9 cellular contexts compared by ENCODE assay signal in the genomic region with DNA sequence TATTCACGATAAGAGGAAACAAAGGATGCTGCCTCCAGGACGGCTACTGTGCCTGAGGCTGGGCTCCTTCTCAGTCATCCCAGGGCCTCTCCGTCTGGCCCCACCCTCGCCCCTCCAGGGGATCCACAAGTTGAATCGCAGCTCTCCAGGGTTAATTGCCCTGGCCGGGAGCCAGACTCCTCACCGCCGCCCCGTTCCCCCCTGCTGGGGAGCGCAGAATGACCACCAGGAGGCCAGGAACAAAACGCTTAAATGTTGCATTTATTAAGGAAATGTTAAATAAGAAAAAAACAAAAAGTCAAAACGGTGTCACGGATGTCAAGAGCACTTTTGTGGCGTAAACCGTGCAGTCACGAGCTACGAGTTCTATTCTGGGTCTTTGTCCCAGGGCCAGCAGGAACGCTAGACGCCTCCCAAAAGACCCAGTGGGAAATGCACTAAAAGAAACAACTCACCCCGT. TPM values are rescaled to one million over a fixed set of nuclear protein-coding genes. Genes with fewer than 3 reads are reported as not detected.
DNase-seq lines count a peak whose midpoint lies in the region; ATAC-seq and TF ChIP-seq lines count a peak whose summit lies in the region.
"Had no signal": no experiment of that assay in that cellular context is flagged by ENCODE, and none has a peak within 500 bp of the region (broad histone marks: within the 10 kb centered on the region; RNA-seq: fewer than 3 reads in every experiment).

No MANE protein-coding gene starts in this region.

- no peaks in the 10 kb centered on the region for H3K4me1 ChIP-seq in NT2/D1 (ENCODE audit: insufficient read depth, insufficient read length)
- peaks cover 2% of the 10 kb centered on the region for H3K4me1 ChIP-seq in iPS DF 6.9 (ENCODE audit: control insufficient read depth, insufficient read depth, low read length)
- H3K4me1 ChIP-seq in testis = peaks cover 8% of the 10 kb centered on the region

- no peak overlapping the region for H3K27ac Mint-ChIP-seq in activated CD4-positive, alpha-beta T cell treated with anti-CD3 and anti-CD28 coated beads for 36 hours
- H3K27ac Mint-ChIP-seq: CD4-positive, CD25-positive, alpha-beta regulatory T cell had no signal

- DNase-seq in activated CD4-positive, alpha-beta T cell treated with anti-CD3 and anti-CD28 coated beads for 36 hours = peak; percentile 5
- no peak for DNase-seq in activated CD4-positive, alpha-beta T cell treated with anti-CD3 and anti-CD28 coated beads, Interleukin-2, amount 50 U/mL, for 4 hours
- DNase-seq in NT2/D1 (ENCODE audit: low read depth, low spot score) (no peak), iPS DF 6.9 (ENCODE audit: low read depth, low spot score) (no peak), testis (no peak), superior temporal gyrus (ENCODE audit: extremely low spot score) (no peak)
- DNase-seq in stimulated activated CD4-positive, alpha-beta T cell treated with anti-CD3 and anti-CD28 coated beads, Interleukin-4, amount 100 ng/mL, for 1 hour = no peak
- DNase-seq: CD4-positive, CD25-positive, alpha-beta regulatory T cell had no signal

- no peaks in the 10 kb centered on the region for H3K36me3 ChIP-seq in NT2/D1 (ENCODE audit: insufficient read depth, insufficient read length, low read length)
- H3K36me3 ChIP-seq in iPS DF 6.9 (ENCODE audit: control insufficient read depth, insufficient read depth, low read length) = no peaks in the 10 kb centered on the region
- H3K36me3 ChIP-seq in testis (ENCODE audit: low read depth, missing control alignments) = no peaks in the 10 kb centered on the region

- H3K9me3 ChIP-seq in NT2/D1 (ENCODE audit: insufficient read depth, low read length) = no peaks in the 10 kb centered on the region
- no peaks in the 10 kb centered on the region for H3K9me3 ChIP-seq in iPS DF 6.9 (ENCODE audit: control insufficient read depth, insufficient read depth, low read length)
- no peaks in the 10 kb centered on the region for H3K9me3 ChIP-seq in testis

- H3K27ac ChIP-seq in iPS DF 6.9 (ENCODE audit: low read length) = no peak overlapping the region
- H3K27ac ChIP-seq in testis = no peak overlapping the region

- POLR2A ChIA-PET in activated CD4-positive, alpha-beta T cell treated with anti-CD3 and anti-CD28 coated beads for 36 hours (lab: Charles Lee) = interaction anchor here (0.6 kb wide), 1 partner anchor 652 kb away, joined by 3 read pairs; no protein-coding TSS in a partner anchor

- H3K27me3 ChIP-seq in NT2/D1 (ENCODE audit: insufficient read depth, insufficient read length) (no peaks in the 10 kb centered on the region), iPS DF 6.9 (ENCODE audit: control insufficient read depth, insufficient read depth, low read length) (no peaks in the 10 kb centered on the region), testis (peaks cover 4% of the 10 kb centered on the region)

- H3K4me3 ChIP-seq in NT2/D1 (ENCODE audit: insufficient read length, low read depth) = peak overlapping the region; percentile 90
- peak overlapping the region; percentile 65; the same call in 1 of the 2 replicates for H3K4me3 ChIP-seq in iPS DF 6.9 (ENCODE audit: low read length)
- peak overlapping the region; percentile 56 to 58 for H3K4me3 ChIP-seq in testis

- TF ChIP-seq POLR2A in testis (IDR thresholded peaks at IDR 0.05) = no peak

- no peak overlapping the region for H3K4me3 Mint-ChIP-seq in activated CD4-positive, alpha-beta T cell treated with anti-CD3 and anti-CD28 coated beads for 36 hours

- intact Hi-C loops in activated CD4-positive, alpha-beta T cell treated with anti-CD3 and anti-CD28 coated beads for 36 hours (cut with DNase I, micrococcal nuclease) = loop anchor here in 1 of 2 experiments (5.0 kb wide), 3 partner anchors 615 to 1440 kb away; no protein-coding TSS in a partner anchor
- intact Hi-C loops in testis (cut with DNase I; ENCODE audit: low total_unique reads) = no loop called here

- WGBS in iPS DF 6.9 (ENCODE audit: insufficient coverage, insufficient read length) = no CpG with 5 or more reads among the region's 20 CpGs
- 1% methylated on average over 18 to 19 of the region's 20 CpGs for WGBS in testis, 2 donors

- H3K4me1 Mint-ChIP-seq in activated CD4-positive, alpha-beta T cell treated with anti-CD3 and anti-CD28 coated beads for 36 hours = peaks cover 20% of the 10 kb centered on the region

- ATAC-seq in activated CD4-positive, alpha-beta T cell treated with anti-CD3 and anti-CD28 coated beads for 36 hours = no peak
- no peak for ATAC-seq in HG02588 (IDR thresholded peaks at IDR 0.05; ENCODE audit: unreplicated experiment)

- CTCF ChIA-PET in activated CD4-positive, alpha-beta T cell treated with anti-CD3 and anti-CD28 coated beads for 36 hours (lab: Charles Lee) = no interaction called here

- no peaks in the 10 kb centered on the region for H3K36me3 Mint-ChIP-seq in activated CD4-positive, alpha-beta T cell treated with anti-CD3 and anti-CD28 coated beads for 36 hours (ENCODE audit: low read depth)
- H3K36me3 Mint-ChIP-seq: CD4-positive, CD25-positive, alpha-beta regulatory T cell had no signal

- peaks cover 62% of the 10 kb centered on the region for H3K27me3 Mint-ChIP-seq in activated CD4-positive, alpha-beta T cell treated with anti-CD3 and anti-CD28 coated beads for 36 hours

- TF ChIP-seq CTCF in testis (IDR thresholded peaks at IDR 0.05) = peak in 1 of 3 experiments; percentile 14

- no peaks in the 10 kb centered on the region for H3K9me3 Mint-ChIP-seq in activated CD4-positive, alpha-beta T cell treated with anti-CD3 and anti-CD28 coated beads for 36 hours (ENCODE audit: low read depth)

- peak overlapping the region; percentile 100 for H3K9ac ChIP-seq in NT2/D1 (ENCODE audit: insufficient read length, low read depth)

RNA-seq across cellular contexts. Expression of a gene that starts 1.4 kb away (rescaled TPM):
- total RNA-seq in activated CD4-positive, alpha-beta T cell treated with anti-CD3 and anti-CD28 coated beads for 36 hours = not detected
- 1 to 10 TPM; 2.4 to 4.7 TPM for total RNA-seq in testis
- 2.9 TPM for polyA plus RNA-seq in testis (ENCODE audit: insufficient read depth, low read depth, low replicate concordance)
